Comparison of ENCODE assay signal across 1 cellular context in genomic region chr16:68529931-68530667, GRCh38.
TF ChIP-seq lines count a peak whose summit lies in the region.

No MANE protein-coding gene starts in this region.

TF ChIP-seq in GM12878, 131 proteins besides CTCF, POLR2A, EP300 and RAD21 (continued from another document and continues in another):
- TF ChIP-seq CEBPZ (IDR thresholded peaks at IDR 0.05; ENCODE audit: low read depth, low read length) (no peak), IRF4 (IDR thresholded peaks at IDR 0.05; ENCODE audit: low read depth, low read length) (no peak), ZZZ3 (IDR thresholded peaks at IDR 0.05; ENCODE audit: control insufficient read depth, insufficient read length, low read depth) (no peak), RAD51 (IDR thresholded peaks at IDR 0.05) (no peak), MEF2B (IDR thresholded peaks at IDR 0.05; ENCODE audit: partially characterized antibody, poor library complexity, severe bottlenecking) (no peak), SMAD1 (IDR thresholded peaks at IDR 0.05; ENCODE audit: low read depth, partially characterized antibody) (no peak), ZBTB33 (IDR thresholded peaks at IDR 0.05) (no peak), RBBP5 (conservative IDR thresholded peaks at IDR 0.05) (no peak), RELA (IDR thresholded peaks at IDR 0.05; ENCODE audit: borderline replicate concordance, partially characterized antibody) (no peak), YBX1 (IDR thresholded peaks at IDR 0.05) (no peak), SP1 (IDR thresholded peaks at IDR 0.05; ENCODE audit: low read depth, low read length) (peak; percentile 88), PAX8 (IDR thresholded peaks at IDR 0.05) (no peak), GATAD2B (conservative IDR thresholded peaks at IDR 0.05; ENCODE audit: low read depth) (no peak), SRF (IDR thresholded peaks at IDR 0.05; ENCODE audit: low read depth in 2 of 2, low read length in 2 of 2) (no peak), NFXL1 (IDR thresholded peaks at IDR 0.05; ENCODE audit: borderline replicate concordance) (no peak), SMARCA5 (IDR thresholded peaks at IDR 0.05) (no peak), PML (IDR thresholded peaks at IDR 0.05; ENCODE audit: low read length) (no peak), CBX3 (IDR thresholded peaks at IDR 0.05; ENCODE audit: borderline replicate concordance, low read depth) (no peak), ZNF207 (IDR thresholded peaks at IDR 0.05; ENCODE audit: borderline replicate concordance) (no peak; the same call in 1 of the 2 replicates), HSF1 (IDR thresholded peaks at IDR 0.05; ENCODE audit: low read depth, low read length) (no peak), CHD2 (IDR thresholded peaks at IDR 0.05; ENCODE audit: borderline replicate concordance, low read depth, low read length) (peak; percentile 59; the same call in 1 of the 2 replicates), ZNF622 (IDR thresholded peaks at IDR 0.05) (no peak), KAT2A (conservative IDR thresholded peaks at IDR 0.05; ENCODE audit: control insufficient read depth, low read depth, low read length) (no peak), NRF1 (conservative IDR thresholded peaks at IDR 0.05; ENCODE audit: low read depth, low read length) (no peak), WRNIP1 (IDR thresholded peaks at IDR 0.05; ENCODE audit: borderline replicate concordance, low read depth, low read length) (no peak), MXI1 (IDR thresholded peaks at IDR 0.05; ENCODE audit: low read depth, low read length) (peak; percentile 60; the same call in 1 of the 2 replicates), NR2F1 (conservative IDR thresholded peaks at IDR 0.05) (no peak; the same call in 1 of the 2 replicates), BMI1 (IDR thresholded peaks at IDR 0.05; ENCODE audit: borderline replicate concordance) (peak; percentile 94), NKRF (conservative IDR thresholded peaks at IDR 0.05) (no peak; the same call in none of the 2 replicates), RFX5 (IDR thresholded peaks at IDR 0.05; ENCODE audit: low read depth, low read length) (no peak; the same call in 1 of the 2 replicates), STAT3 (IDR thresholded peaks at IDR 0.05; ENCODE audit: low read depth, low read length) (no peak), ETV6 (conservative IDR thresholded peaks at IDR 0.05 in 1 of 2, IDR thresholded peaks at IDR 0.05 in 1 of 2; ENCODE audit: borderline replicate concordance in 1 of 2, low read depth in 1 of 2) (no peak), MTA2 (IDR thresholded peaks at IDR 0.05; ENCODE audit: low read depth) (no peak), RUNX3 (IDR thresholded peaks at IDR 0.05; ENCODE audit: low read length) (no peak), NR2C2 (IDR thresholded peaks at IDR 0.05; ENCODE audit: borderline replicate concordance, control insufficient read depth, insufficient read length, low read depth) (no peak), HCFC1 (IDR thresholded peaks at IDR 0.05; ENCODE audit: low read length) (peak; percentile 38), PKNOX1 (IDR thresholded peaks at IDR 0.05) (no peak), BCL11A (IDR thresholded peaks at IDR 0.05; ENCODE audit: low read depth, low read length) (no peak), STAT1 (conservative IDR thresholded peaks at IDR 0.05) (no peak), SPI1 (IDR thresholded peaks at IDR 0.05; ENCODE audit: borderline replicate concordance, insufficient read depth, low read depth, low read length) (no peak), ZBED1 (IDR thresholded peaks at IDR 0.05; ENCODE audit: borderline replicate concordance) (no peak), MAX (IDR thresholded peaks at IDR 0.05; ENCODE audit: low read depth, low read length) (peak; percentile 86), CBX5 (IDR thresholded peaks at IDR 0.05; ENCODE audit: low read depth) (no peak), IKZF1 (conservative IDR thresholded peaks at IDR 0.05) (peak; percentile 57; the same call in 1 of the 2 replicates), USF2 (IDR thresholded peaks at IDR 0.05; ENCODE audit: borderline replicate concordance, low read depth, low read length) (no peak), ZNF217 (IDR thresholded peaks at IDR 0.05) (no peak), HDAC6 (IDR thresholded peaks at IDR 0.05; ENCODE audit: unreplicated experiment) (no peak), EGR1 (IDR thresholded peaks at IDR 0.05; ENCODE audit: borderline replicate concordance in 1 of 2, low read depth in 2 of 2, low read length in 2 of 2) (peak in 1 of 2 experiments; percentile 95; a peak in 2 of 3 replicates), MTA3 (IDR thresholded peaks at IDR 0.05; ENCODE audit: borderline replicate concordance, low read length) (no peak), EED (IDR thresholded peaks at IDR 0.05; ENCODE audit: low read depth) (no peak), RELB (IDR thresholded peaks at IDR 0.05; ENCODE audit: low read depth) (0 out of 2 replicates have a peak, but pooled peaks have one; percentile 39)
